In the genomic region with DNA sequence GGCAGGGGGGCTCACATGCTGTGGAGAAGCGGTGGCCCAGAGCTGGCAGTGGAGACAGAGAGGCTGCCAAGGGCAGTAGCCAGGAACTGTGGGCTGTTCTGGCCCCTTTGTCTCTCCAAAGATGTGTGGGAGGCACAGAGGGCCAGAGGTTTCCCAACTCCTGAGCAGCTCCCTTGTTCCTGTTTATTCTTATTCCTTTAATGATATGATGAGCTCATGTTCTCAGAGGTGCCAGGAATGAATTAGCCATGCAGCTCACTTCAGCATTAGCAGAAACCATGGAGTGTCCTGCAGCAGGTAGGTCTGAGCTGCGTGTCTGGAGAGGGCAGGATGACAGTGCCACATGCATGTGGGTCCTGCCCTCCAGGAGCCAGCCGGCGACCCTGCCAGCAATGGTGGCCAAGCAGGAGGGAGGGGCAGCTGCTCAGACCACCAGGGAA, we compare ENCODE assay signal across 18 cellular contexts.
DNase-seq lines count a peak whose midpoint lies in the region; ATAC-seq and TF ChIP-seq lines count a peak whose summit lies in the region.
"Had no signal": no experiment of that assay in that cellular context is flagged by ENCODE, and none has a peak within 500 bp of the region (broad histone marks: within the 10 kb centered on the region; RNA-seq: fewer than 3 reads in every experiment).

No MANE protein-coding gene starts in this region.

- TF ChIP-seq POLR2A in NB4 (IDR thresholded peaks at IDR 0.05; ENCODE audit: extremely low read depth, insufficient read length) = no peak
- no peak for TF ChIP-seq POLR2A in ovary (IDR thresholded peaks at IDR 0.05)

- intact Hi-C loops in ovary (cut with DNase I) = no loop called here

- no peaks in the 10 kb centered on the region for H3K4me1 Mint-ChIP-seq in activated CD8-positive, alpha-beta T cell treated with anti-CD3 and anti-CD28 coated beads, Interleukin-2, amount 10 ng/mL, durations not matched to agents 7 days and 5 days (ENCODE audit: low read depth)
- H3K4me1 Mint-ChIP-seq in activated T-cell treated with anti-CD3 and anti-CD28 coated beads, Interleukin-2, amount 50 U/mL, for 4 hours (ENCODE audit: low read depth) = no peaks in the 10 kb centered on the region
- H3K4me1 Mint-ChIP-seq: activated CD4-positive, alpha-beta T cell treated with anti-CD3 and anti-CD28 coated beads, Interleukin-2, amount 10 ng/mL, durations not matched to agents 7 days and 5 days; activated T-helper 17 cell treated with anti-CD3 and anti-CD28 coated beads, Interleukin-2, amount 50 U/mL, for 72 hours had no signal

- TF ChIP-seq CTCF in NB4 (IDR thresholded peaks at IDR 0.05; ENCODE audit: low read depth, low read length) = no peak
- no peak for TF ChIP-seq CTCF in epithelial cell of esophagus (IDR thresholded peaks at IDR 0.05; ENCODE audit: insufficient read depth, low read depth, low read length, missing control alignments)
- no peak for TF ChIP-seq CTCF in ovary (IDR thresholded peaks at IDR 0.05)

- peak; percentile 41 for DNase-seq in AG20443 (ENCODE audit: low spot score)
- DNase-seq in NB4 (ENCODE audit: low read depth) = peak; percentile 64
- DNase-seq in epithelial cell of esophagus (ENCODE audit: low read depth) = peak; percentile 37
- DNase-seq in ovary = peak in 4 of 5 donors; percentile 41 to 68 (median 42)
- no peak for DNase-seq in activated CD8-positive, alpha-beta memory T cell treated with anti-CD3 and anti-CD28 coated beads, Interleukin-2, amount 50 U/mL, for 4 hours
- DNase-seq in activated CD8-positive, alpha-beta T cell treated with anti-CD3 and anti-CD28 coated beads, Interleukin-2, amount 10 ng/mL, durations not matched to agents 7 days and 5 days = no peak
- no peak for DNase-seq in activated T-cell treated with anti-CD3 and anti-CD28 coated beads, Interleukin-2, amount 50 U/mL, for 4 hours
- DNase-seq: activated CD4-positive, alpha-beta T cell treated with anti-CD3 and anti-CD28 coated beads, Interleukin-2, amount 10 ng/mL, durations not matched to agents 7 days and 5 days; AML-193; DND-41; MM.1S; OCI-M1; stimulated activated CD4-positive, alpha-beta T cell treated with anti-CD3 and anti-CD28 coated beads, Interleukin-2, amount 100 ng/mL, for 24 hours had no signal

- no peak overlapping the region for H3K4me3 Mint-ChIP-seq in activated CD8-positive, alpha-beta T cell treated with anti-CD3 and anti-CD28 coated beads, Interleukin-2, amount 10 ng/mL, durations not matched to agents 7 days and 5 days
- no peak overlapping the region for H3K4me3 Mint-ChIP-seq in activated T-cell treated with anti-CD3 and anti-CD28 coated beads, Interleukin-2, amount 50 U/mL, for 4 hours
- H3K4me3 Mint-ChIP-seq: activated CD4-positive, alpha-beta T cell treated with anti-CD3 and anti-CD28 coated beads, Interleukin-2, amount 10 ng/mL, durations not matched to agents 7 days and 5 days; activated T-helper 17 cell treated with anti-CD3 and anti-CD28 coated beads, Interleukin-2, amount 50 U/mL, for 72 hours; T-helper 1 cell treated with Interleukin-12 subunit alpha and Interleukin-12 subunit beta and Interleukin-4 antibody, amounts not matched to agents 30 μg/mL and 1 μg/mL, for 36 hours had no signal

- H3K4me3 ChIP-seq in NB4 (ENCODE audit: low read depth, low read length) (no peak overlapping the region), epithelial cell of esophagus (ENCODE audit: low read length) (no peak overlapping the region), ovary (no peak overlapping the region)
- H3K4me3 ChIP-seq: lung had no signal

- H3K27me3 ChIP-seq in ovary = no peaks in the 10 kb centered on the region

- H3K9me3 ChIP-seq in ovary = no peaks in the 10 kb centered on the region

- ATAC-seq in activated CD8-positive, alpha-beta T cell treated with anti-CD3 and anti-CD28 coated beads, Interleukin-2, amount 10 ng/mL, durations not matched to agents 7 days and 5 days = no peak
- no peak for ATAC-seq in activated T-cell treated with anti-CD3 and anti-CD28 coated beads, Interleukin-2, amount 50 U/mL, for 4 hours
- ATAC-seq in GM21526 (IDR thresholded peaks at IDR 0.05; ENCODE audit: low FRiP score, unreplicated experiment) = no peak
- ATAC-seq: activated T-helper 17 cell treated with anti-CD3 and anti-CD28 coated beads, Interleukin-2, amount 50 U/mL, for 72 hours had no signal

- POLR2A ChIA-PET in activated CD8-positive, alpha-beta T cell treated with anti-CD3 and anti-CD28 coated beads, Interleukin-2, amount 10 ng/mL, durations not matched to agents 7 days and 5 days (lab: Charles Lee) = interaction anchor here (0.5 kb wide), 1 partner anchor 117 kb away, joined by 6 read pairs; no protein-coding TSS in a partner anchor

- no peaks in the 10 kb centered on the region for H3K9me3 Mint-ChIP-seq in activated CD8-positive, alpha-beta T cell treated with anti-CD3 and anti-CD28 coated beads, Interleukin-2, amount 10 ng/mL, durations not matched to agents 7 days and 5 days (ENCODE audit: insufficient read depth)
- no peaks in the 10 kb centered on the region for H3K9me3 Mint-ChIP-seq in activated T-cell treated with anti-CD3 and anti-CD28 coated beads, Interleukin-2, amount 50 U/mL, for 4 hours
- H3K9me3 Mint-ChIP-seq: activated CD4-positive, alpha-beta T cell treated with anti-CD3 and anti-CD28 coated beads, Interleukin-2, amount 10 ng/mL, durations not matched to agents 7 days and 5 days; activated T-helper 17 cell treated with anti-CD3 and anti-CD28 coated beads, Interleukin-2, amount 50 U/mL, for 72 hours; brain; T-helper 1 cell treated with Interleukin-12 subunit alpha and Interleukin-12 subunit beta and Interleukin-4 antibody, amounts not matched to agents 30 μg/mL and 1 μg/mL, for 36 hours had no signal

- CTCF ChIA-PET in activated CD8-positive, alpha-beta T cell treated with anti-CD3 and anti-CD28 coated beads, Interleukin-2, amount 10 ng/mL, durations not matched to agents 7 days and 5 days (lab: Charles Lee) = no interaction called here

- peaks cover 12% of the 10 kb centered on the region for H3K27me3 Mint-ChIP-seq in activated CD8-positive, alpha-beta T cell treated with anti-CD3 and anti-CD28 coated beads, Interleukin-2, amount 10 ng/mL, durations not matched to agents 7 days and 5 days (ENCODE audit: low read depth)
- H3K27me3 Mint-ChIP-seq in activated T-cell treated with anti-CD3 and anti-CD28 coated beads, Interleukin-2, amount 50 U/mL, for 4 hours (ENCODE audit: low read depth) = peaks cover 18% of the 10 kb centered on the region

- no peak for TF ChIP-seq EP300 in ovary (IDR thresholded peaks at IDR 0.05)

- no peak overlapping the region for H3K27ac Mint-ChIP-seq in activated CD8-positive, alpha-beta T cell treated with anti-CD3 and anti-CD28 coated beads, Interleukin-2, amount 10 ng/mL, durations not matched to agents 7 days and 5 days
- H3K27ac Mint-ChIP-seq: activated CD4-positive, alpha-beta T cell treated with anti-CD3 and anti-CD28 coated beads, Interleukin-2, amount 10 ng/mL, durations not matched to agents 7 days and 5 days; activated T-helper 17 cell treated with anti-CD3 and anti-CD28 coated beads, Interleukin-2, amount 50 U/mL, for 72 hours had no signal

- H3K27ac ChIP-seq in ovary = no peak overlapping the region

- no peaks in the 10 kb centered on the region for H3K36me3 ChIP-seq in ovary

- WGBS in ovary, 3 donors = 34 to 39% (median 37%) methylated on average over 4 of the region's 4 CpGs

- H3K36me3 Mint-ChIP-seq in activated CD8-positive, alpha-beta T cell treated with anti-CD3 and anti-CD28 coated beads, Interleukin-2, amount 10 ng/mL, durations not matched to agents 7 days and 5 days (ENCODE audit: low read depth) = no peaks in the 10 kb centered on the region
- no peaks in the 10 kb centered on the region for H3K36me3 Mint-ChIP-seq in activated T-cell treated with anti-CD3 and anti-CD28 coated beads, Interleukin-2, amount 50 U/mL, for 4 hours (ENCODE audit: insufficient read depth)
- H3K36me3 Mint-ChIP-seq: brain had no signal

- peaks cover 2% of the 10 kb centered on the region for H3K4me1 ChIP-seq in ovary (ENCODE audit: insufficient read depth)

Comparison
In these comparisons a context has a peak if more than half of its experiments do, and no peak if none do; other contexts are left out.
1. DNase-seq: peak in AG20443 (single experiment), NB4 (single experiment), epithelial cell of esophagus (single experiment) and ovary (4 of 5); none in activated CD8-positive, alpha-beta memory T cell treated with anti-CD3 and anti-CD28 coated beads, Interleukin-2, amount 50 U/mL, for 4 hours (single experiment), activated CD8-positive, alpha-beta T cell treated with anti-CD3 and anti-CD28 coated beads, Interleukin-2, amount 10 ng/mL, durations not matched to agents 7 days and 5 days (single experiment) and activated T-cell treated with anti-CD3 and anti-CD28 coated beads, Interleukin-2, amount 50 U/mL, for 4 hours (single experiment).